8 cellular contexts compared by ENCODE assay signal in the genomic region with DNA sequence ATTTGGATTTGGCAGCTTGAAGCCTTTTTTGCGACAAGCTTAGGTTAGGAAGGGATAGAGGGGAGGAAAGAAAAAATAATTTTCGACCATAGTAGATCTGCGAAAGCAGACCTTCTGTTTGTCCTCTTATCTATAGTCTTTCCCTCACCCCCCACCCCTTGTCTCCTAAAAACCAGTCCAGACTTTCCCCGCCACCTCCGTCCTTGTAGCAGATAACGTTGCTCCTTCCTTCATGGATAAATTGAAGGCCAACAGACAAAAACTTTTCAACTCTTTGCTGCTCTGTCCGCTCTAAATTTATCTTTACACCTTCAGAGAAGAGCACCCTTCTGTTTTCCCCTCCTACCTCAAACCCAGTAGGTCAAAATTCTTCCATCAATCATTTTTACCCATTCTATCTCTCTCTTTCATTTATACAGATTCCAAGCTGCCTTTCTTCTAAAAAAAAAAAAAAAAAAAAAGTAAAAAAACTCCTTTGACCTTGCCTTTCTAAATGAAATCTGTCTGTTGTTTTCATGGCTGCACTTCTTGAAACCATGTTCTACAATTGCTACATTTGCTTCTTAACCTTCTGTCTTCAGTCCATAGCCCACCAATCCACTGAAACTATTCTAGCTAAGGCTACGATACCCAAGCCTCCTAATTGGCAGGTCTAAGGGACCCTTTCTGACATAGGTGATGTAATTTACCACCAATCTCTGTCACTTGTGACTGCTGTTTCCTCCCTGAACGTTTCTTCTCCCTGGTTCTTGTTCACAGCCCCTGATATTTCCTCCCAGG. TPM values are rescaled to one million over a fixed set of nuclear protein-coding genes. Genes with fewer than 3 reads are reported as not detected.
A peak's percentile ranks its signal among the peaks of the same experiment; 100 is the strongest.
DNase-seq lines count a peak whose midpoint lies in the region; ATAC-seq, FAIRE-seq and TF ChIP-seq lines count a peak whose summit lies in the region.

No MANE protein-coding gene starts in this region.

- peaks cover 3% of the 10 kb centered on the region for H3K79me2 ChIP-seq in keratinocyte (ENCODE audit: control insufficient read depth, insufficient read depth, low read length)

- ATAC-seq in GM19452 (IDR thresholded peaks at IDR 0.05; ENCODE audit: unreplicated experiment): no peak
- no peak for ATAC-seq in HG03439 (IDR thresholded peaks at IDR 0.05; ENCODE audit: unreplicated experiment)

- no peaks in the 10 kb centered on the region for H3K9me3 Mint-ChIP-seq in activated naive CD4-positive, alpha-beta T cell treated with anti-CD3 and anti-CD28 coated beads for 36 hours
- H3K9me3 Mint-ChIP-seq in activated T-helper 1 cell treated with anti-CD3 and anti-CD28 coated beads, Interleukin-12 subunit alpha, Interleukin-12 subunit beta, Interleukin-2, Interleukin-4 antibody, amounts not matched to agents 30 ng/mL and 10 ng/mL and 1 ng/mL, durations not matched to agents 14 hours and 24 hours and 36 hours: no peaks in the 10 kb centered on the region

- no peak for FAIRE-seq in keratinocyte (lab: Jason Lieb, UNC)

- H3K27ac ChIP-seq in keratinocyte (ENCODE audit: control insufficient read depth, insufficient read depth, low read length) (peak overlapping the region; percentile 93), transverse colon (peak overlapping the region; percentile 95 to 100 (median 98))

- H3K4me3 ChIP-seq in WI38 (ENCODE audit: low read depth, low read length) (peak overlapping the region; percentile 86), keratinocyte (ENCODE audit: control insufficient read depth in 2 of 3, extremely low read depth in 1 of 3, insufficient read depth in 2 of 3, low read depth in 1 of 3, low read length in 3 of 3) (peak overlapping the region; percentile 69 to 89 (median 79)), transverse colon (peak overlapping the region; percentile 34 to 77 (median 52))

- no peaks in the 10 kb centered on the region for H3K9me1 ChIP-seq in keratinocyte (ENCODE audit: control insufficient read depth, extremely low read depth, insufficient read depth, low read length)

- in situ Hi-C loops in transverse colon (cut with MboI; ENCODE audit: low pct_ligation_motif_present in 1 of 4, low pct_unique_long_range_greater_than_20kb in 1 of 4, low sequenced_read_pairs in 3 of 4): loop anchor here in 3 of 4 donors (10.0 to 25.0 kb wide), 4 partner anchors 141 to 674 kb away; partner anchors contain the start of genes MAP4K5 (in 2 of the 3) and VCPKMT (in 1 of the 3)

- TF ChIP-seq POLR2A in transverse colon (IDR thresholded peaks at IDR 0.05): no peak

- CTCF ChIA-PET in activated naive CD4-positive, alpha-beta T cell treated with anti-CD3 and anti-CD28 coated beads for 36 hours (lab: Charles Lee): interaction anchor here (0.6 to 7.3 kb wide), 30 partner anchors 10 to 361 kb away, joined by 3 to 182 read pairs (median 4); partner anchors contain the start of genes ARF6, DNAAF2, NEMF and VCPKMT

- intact Hi-C loops in activated naive CD4-positive, alpha-beta T cell treated with anti-CD3 and anti-CD28 coated beads for 36 hours (cut with micrococcal nuclease): loop anchor here (1.0 to 10.0 kb wide), 6 partner anchors 108 to 1981 kb away; partner anchors contain the start of genes CDKL1, DMAC2L and L2HGDH
- intact Hi-C loops in transverse colon (cut with DNase I; ENCODE audit: low total_unique reads): no loop called here
- intact Hi-C loops in activated T-helper 1 cell treated with anti-CD3 and anti-CD28 coated beads, Interleukin-12 subunit alpha, Interleukin-12 subunit beta, Interleukin-2, Interleukin-4 antibody, amounts not matched to agents 30 ng/mL and 10 ng/mL and 1 ng/mL, durations not matched to agents 14 hours and 24 hours and 36 hours (cut with micrococcal nuclease): loop anchor here (1.0 to 2.0 kb wide), 6 partner anchors 29 to 669 kb away; partner anchors contain the start of genes DMAC2L, L2HGDH, MAP4K5 and POLE2

- peak; percentile 38 for DNase-seq in activated naive CD4-positive, alpha-beta T cell treated with anti-CD3 and anti-CD28 coated beads for 36 hours
- no peak for DNase-seq in activated naive CD4-positive, alpha-beta T cell (lab: John Stamatoyannopoulos, UW)
- DNase-seq in keratinocyte (ENCODE audit: low read depth, low spot score): no peak
- DNase-seq in transverse colon: no peak
- no peak for DNase-seq in activated T-helper 1 cell treated with anti-CD3 and anti-CD28 coated beads, Interleukin-12 subunit alpha, Interleukin-12 subunit beta, Interleukin-2, Interleukin-4 antibody, amounts not matched to agents 30 ng/mL and 10 ng/mL and 1 ng/mL, durations not matched to agents 14 hours and 24 hours and 36 hours (ENCODE audit: low spot score)

- WGBS in transverse colon (ENCODE audit: low coverage in 1 of 2), 2 donors: 14 to 19% methylated on average over 8 to 9 of the region's 9 CpGs

- peak overlapping the region; percentile 86 for H2AFZ ChIP-seq in keratinocyte (ENCODE audit: control insufficient read depth, low read length)

- peak overlapping the region; percentile 93 for H3K4me2 ChIP-seq in keratinocyte (ENCODE audit: control insufficient read depth, extremely low read depth, insufficient read depth, low read depth, low read length)

- H3K27me3 Mint-ChIP-seq in activated naive CD4-positive, alpha-beta T cell treated with anti-CD3 and anti-CD28 coated beads for 36 hours (ENCODE audit: low read depth): peaks cover 2% of the 10 kb centered on the region
- peaks cover 6% of the 10 kb centered on the region for H3K27me3 Mint-ChIP-seq in activated T-helper 1 cell treated with anti-CD3 and anti-CD28 coated beads, Interleukin-12 subunit alpha, Interleukin-12 subunit beta, Interleukin-2, Interleukin-4 antibody, amounts not matched to agents 30 ng/mL and 10 ng/mL and 1 ng/mL, durations not matched to agents 14 hours and 24 hours and 36 hours (ENCODE audit: insufficient read depth)

- peaks cover 4% of the 10 kb centered on the region for H3K36me3 Mint-ChIP-seq in activated naive CD4-positive, alpha-beta T cell treated with anti-CD3 and anti-CD28 coated beads for 36 hours (ENCODE audit: low read depth)
- peaks cover 1% of the 10 kb centered on the region for H3K36me3 Mint-ChIP-seq in activated T-helper 1 cell treated with anti-CD3 and anti-CD28 coated beads, Interleukin-12 subunit alpha, Interleukin-12 subunit beta, Interleukin-2, Interleukin-4 antibody, amounts not matched to agents 30 ng/mL and 10 ng/mL and 1 ng/mL, durations not matched to agents 14 hours and 24 hours and 36 hours (ENCODE audit: low read depth)

- TF ChIP-seq CTCF in WI38 (IDR thresholded peaks at IDR 0.05; ENCODE audit: low read depth, low read length): no peak
- no peak for TF ChIP-seq CTCF in keratinocyte (optimal IDR thresholded peaks at IDR 0.05 in 1 of 3, IDR thresholded peaks at IDR 0.05 in 1 of 3, conservative IDR thresholded peaks at IDR 0.05 in 1 of 3; ENCODE audit: extremely low read depth in 1 of 3, insufficient read depth in 2 of 3, low read length in 3 of 3)
- no peak for TF ChIP-seq CTCF in transverse colon (IDR thresholded peaks at IDR 0.05)

- peaks cover 30% of the 10 kb centered on the region for H3K4me1 ChIP-seq in keratinocyte (ENCODE audit: control insufficient read depth, extremely low read depth, insufficient read depth, low read length)
- peaks cover 5 to 44% (median 30%) of the 10 kb centered on the region in 4 donors for H3K4me1 ChIP-seq in transverse colon

- H3K4me3 Mint-ChIP-seq in activated naive CD4-positive, alpha-beta T cell treated with anti-CD3 and anti-CD28 coated beads for 36 hours: no peak overlapping the region
- H3K4me3 Mint-ChIP-seq in activated T-helper 1 cell treated with anti-CD3 and anti-CD28 coated beads, Interleukin-12 subunit alpha, Interleukin-12 subunit beta, Interleukin-2, Interleukin-4 antibody, amounts not matched to agents 30 ng/mL and 10 ng/mL and 1 ng/mL, durations not matched to agents 14 hours and 24 hours and 36 hours: no peak overlapping the region

- H3K27me3 ChIP-seq in keratinocyte (ENCODE audit: control insufficient read depth, extremely low read depth, insufficient read depth, low read length): no peaks in the 10 kb centered on the region
- no peaks in the 10 kb centered on the region for H3K27me3 ChIP-seq in transverse colon

- H3K36me3 ChIP-seq in keratinocyte (ENCODE audit: control insufficient read depth in 2 of 2, extremely low read depth in 1 of 2, insufficient read depth in 2 of 2, low read length in 2 of 2) (no peaks in the 10 kb centered on the region), transverse colon (no peaks in the 10 kb centered on the region)

- H3K9ac ChIP-seq in keratinocyte (ENCODE audit: control insufficient read depth, extremely low read depth, insufficient read depth, low read length): peak overlapping the region; percentile 91

- peaks cover 13% of the 10 kb centered on the region for H3K4me1 Mint-ChIP-seq in activated naive CD4-positive, alpha-beta T cell treated with anti-CD3 and anti-CD28 coated beads for 36 hours (ENCODE audit: low read depth)
- peaks cover 16% of the 10 kb centered on the region for H3K4me1 Mint-ChIP-seq in activated T-helper 1 cell treated with anti-CD3 and anti-CD28 coated beads, Interleukin-12 subunit alpha, Interleukin-12 subunit beta, Interleukin-2, Interleukin-4 antibody, amounts not matched to agents 30 ng/mL and 10 ng/mL and 1 ng/mL, durations not matched to agents 14 hours and 24 hours and 36 hours (ENCODE audit: low read depth)

- no peaks in the 10 kb centered on the region for H4K20me1 ChIP-seq in keratinocyte (ENCODE audit: control insufficient read depth, extremely low read depth, insufficient read depth, low read length)

- no peaks in the 10 kb centered on the region for H3K9me3 ChIP-seq in keratinocyte (ENCODE audit: control insufficient read depth, low read depth, low read length)
- H3K9me3 ChIP-seq in transverse colon: no peaks in the 10 kb centered on the region

- no peak overlapping the region for H3K27ac Mint-ChIP-seq in activated naive CD4-positive, alpha-beta T cell treated with anti-CD3 and anti-CD28 coated beads for 36 hours
- no peak overlapping the region for H3K27ac Mint-ChIP-seq in activated T-helper 1 cell treated with anti-CD3 and anti-CD28 coated beads, Interleukin-12 subunit alpha, Interleukin-12 subunit beta, Interleukin-2, Interleukin-4 antibody, amounts not matched to agents 30 ng/mL and 10 ng/mL and 1 ng/mL, durations not matched to agents 14 hours and 24 hours and 36 hours

- dilution Hi-C loops in keratinocyte (cut with MboI; ENCODE audit: extremely low pct_ligation_motif_present, low sequenced_read_pairs): no loop called here

- no peak for TF ChIP-seq EP300 in transverse colon (IDR thresholded peaks at IDR 0.05; ENCODE audit: low read depth)

RNA-seq across cellular contexts. Expression of gene NEMF, which starts 11.1 kb away (rescaled TPM):
- 10 to 100 TPM; 45.5 to 47.0 TPM for total RNA-seq in activated naive CD4-positive, alpha-beta T cell treated with anti-CD3 and anti-CD28 coated beads for 36 hours
- polyA plus RNA-seq in keratinocyte: 25.7 to 55.1 TPM (median 35.8 TPM) in 3 replicates
- 138 TPM for polyA plus RNA-seq in keratinocyte (2011; ENCODE audit: low read depth)
- polyA plus RNA-seq in keratinocyte (2011; cell fraction: cytosol; rRNA removed): 17.6 and 29.0 TPM in 2 replicates
- 62.6 and 76.4 TPM in 2 replicates for polyA plus RNA-seq in keratinocyte (2011; cell fraction: nucleus; rRNA removed)
- polyA plus RNA-seq in keratinocyte (2012; ENCODE audit: low replicate concordance): 28.4 and 40.4 TPM in 2 replicates
- 12.7 to 89.0 TPM (median 74.1 TPM) in 3 replicates for polyA minus RNA-seq in keratinocyte
- polyA minus RNA-seq in keratinocyte (2011; cell fraction: cytosol; rRNA and poly(A)+ RNA removed): 23.8 TPM
- 70.6 and 125 TPM in 2 replicates for polyA minus RNA-seq in keratinocyte (2011; cell fraction: nucleus; rRNA and poly(A)+ RNA removed)
- 100 to 1,000 TPM in 1 of 4 donors, 10 to 100 TPM in 3; 50.2 to 129 (median 79.3) TPM for total RNA-seq in transverse colon
- 79.9 and 89.3 TPM in 2 replicates for total RNA-seq in activated T-helper 1 cell treated with anti-CD3 and anti-CD28 coated beads, Interleukin-12 subunit alpha, Interleukin-12 subunit beta, Interleukin-2, Interleukin-4 antibody, amounts not matched to agents 30 ng/mL and 10 ng/mL and 1 ng/mL, durations not matched to agents 14 hours and 24 hours and 36 hours

RNA-seq across cellular contexts. Expression of gene ARF6, which starts 29.2 kb away (rescaled TPM):
- 100 to 1,000 TPM; 128 to 129 TPM for total RNA-seq in activated naive CD4-positive, alpha-beta T cell treated with anti-CD3 and anti-CD28 coated beads for 36 hours
- polyA plus RNA-seq in keratinocyte: 33.1 to 65.0 TPM (median 53.4 TPM) in 3 replicates
- 98.0 TPM for polyA plus RNA-seq in keratinocyte (2011; ENCODE audit: low read depth)
- polyA plus RNA-seq in keratinocyte (2011; cell fraction: cytosol; rRNA removed): 42.6 and 47.5 TPM in 2 replicates
- polyA plus RNA-seq in keratinocyte (2011; cell fraction: nucleus; rRNA removed): 32.9 and 33.8 TPM in 2 replicates
- 76.5 and 84.7 TPM in 2 replicates for polyA plus RNA-seq in keratinocyte (2012; ENCODE audit: low replicate concordance)
- polyA minus RNA-seq in keratinocyte: 41.0 to 92.7 TPM (median 49.6 TPM) in 3 replicates
- 44.9 TPM for polyA minus RNA-seq in keratinocyte (2011; cell fraction: cytosol; rRNA and poly(A)+ RNA removed)
- polyA minus RNA-seq in keratinocyte (2011; cell fraction: nucleus; rRNA and poly(A)+ RNA removed): 16.6 and 25.8 TPM in 2 replicates
- 100 to 1,000 TPM in 2 of 4 donors, 10 to 100 TPM in 2; 70.3 to 120 (median 101) TPM for total RNA-seq in transverse colon
- 163 and 164 TPM in 2 replicates for total RNA-seq in activated T-helper 1 cell treated with anti-CD3 and anti-CD28 coated beads, Interleukin-12 subunit alpha, Interleukin-12 subunit beta, Interleukin-2, Interleukin-4 antibody, amounts not matched to agents 30 ng/mL and 10 ng/mL and 1 ng/mL, durations not matched to agents 14 hours and 24 hours and 36 hours
